ENCODE assay signal across 8 cellular contexts in the genomic region with DNA sequence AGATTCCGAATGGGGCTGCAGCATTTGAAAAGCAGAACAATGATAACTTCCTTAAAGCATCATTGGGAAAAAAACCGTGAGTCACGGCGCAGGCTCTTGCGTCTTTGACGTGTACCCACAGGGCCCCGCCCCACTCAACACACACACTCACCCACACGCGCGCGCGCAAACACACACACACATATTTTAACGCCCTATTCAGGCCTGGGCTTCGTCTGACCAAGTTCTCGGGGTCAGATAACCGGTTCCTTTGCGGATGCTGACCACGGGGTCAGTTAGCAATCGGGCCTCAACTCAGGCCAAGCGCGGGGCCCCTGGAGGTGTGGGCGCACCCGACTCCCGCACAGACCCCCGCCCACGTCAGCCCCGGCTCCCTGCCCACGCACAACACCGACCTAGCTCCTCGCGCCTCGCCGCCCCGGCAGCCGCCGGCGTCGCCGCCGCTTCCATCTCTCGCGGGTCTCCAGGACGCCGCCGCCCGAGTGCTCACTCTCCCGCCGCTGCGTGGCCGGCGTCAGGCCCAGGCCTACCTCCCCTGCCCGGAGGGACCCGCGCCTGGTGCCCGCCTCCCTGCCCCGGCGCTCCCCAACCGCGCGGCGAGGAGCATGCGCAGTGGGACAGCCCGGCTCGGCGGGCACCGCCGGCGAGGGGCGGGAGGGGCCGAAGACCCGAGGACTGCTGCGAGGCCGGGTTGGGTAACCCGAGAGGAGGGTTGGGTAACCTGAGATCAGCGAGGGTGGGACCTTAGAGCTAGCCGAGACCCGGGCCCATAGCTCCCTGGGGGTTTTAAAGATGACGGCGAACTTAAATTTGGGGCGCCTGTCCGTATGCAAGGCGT. TPM values are rescaled to one million over a fixed set of nuclear protein-coding genes. Genes with fewer than 3 reads are reported as not detected.
A peak's percentile ranks its signal among the peaks of the same experiment; 100 is the strongest.
DNase-seq lines count a peak whose midpoint lies in the region; ATAC-seq and TF ChIP-seq lines count a peak whose summit lies in the region.

A gene (minus strand): TSS at position 609 of the 838 bp plus-strand sequence. CDS start 159 bp downstream, at position 450.

- DNase-seq in GM12864 (ENCODE audit: low read depth) (peak; percentile 87), NCI-H1105 treated with DMSO at 0.1 percent for 48 hours (lab: John Stamatoyannopoulos, UW) (peak; percentile 92), SW 1271 (lab: John Stamatoyannopoulos, UW) (peak; percentile 88 to 93), heart left ventricle (peak; percentile 87 to 94 (median 92)), pons (ENCODE audit: low spot score) (peak; percentile 89), transverse colon (peak; percentile 93)

- TF ChIP-seq POLR2A in heart left ventricle (IDR thresholded peaks at IDR 0.05) (peak in 1 of 2 donors; percentile 65), transverse colon (IDR thresholded peaks at IDR 0.05) (peak; percentile 76)

- TF ChIP-seq CTCF in GM12864 (IDR thresholded peaks at IDR 0.05; ENCODE audit: low read depth, low read length, missing control alignments) (no peak), heart left ventricle (IDR thresholded peaks at IDR 0.05) (no peak), transverse colon (IDR thresholded peaks at IDR 0.05) (no peak)

- TF ChIP-seq EP300 in transverse colon (IDR thresholded peaks at IDR 0.05; ENCODE audit: low read depth): no peak

- 0 to 1% (median 0%) methylated on average over 73 to 82 of the region's 82 CpGs for WGBS in adipose tissue, 3 donors
- 1 to 2% (median 1%) methylated on average over 31 to 82 of the region's 82 CpGs for WGBS in heart left ventricle, 4 donors
- 0% methylated on average over 2 to 25 of the region's 82 CpGs for WGBS in transverse colon (ENCODE audit: low coverage in 1 of 2), 2 donors

- H3K27ac ChIP-seq in adipose tissue (ENCODE audit: low read depth, low read length) (peak within 1 kb of the TSS; percentile 30), heart left ventricle (peak within 1 kb of the TSS; percentile 79 to 98 (median 92)), transverse colon (peak within 1 kb of the TSS; percentile 92 to 97 (median 96))

- intact Hi-C loops in heart left ventricle (cut with DNase I) (no loop called here), transverse colon (cut with DNase I; ENCODE audit: low total_unique reads) (no loop called here)

- in situ Hi-C loops in transverse colon (cut with MboI; ENCODE audit: low pct_ligation_motif_present in 1 of 4, low pct_unique_long_range_greater_than_20kb in 1 of 4, low sequenced_read_pairs in 3 of 4): no loop called here

- H3K4me1 ChIP-seq in heart left ventricle (peaks cover 0 to 35% (median 1%) of the 10 kb centered on the region in 12 donors), transverse colon (peaks cover 0 to 12% (median 3%) of the 10 kb centered on the region in 4 donors)

- H3K36me3 ChIP-seq in heart left ventricle (no peaks in the 10 kb centered on the region), transverse colon (no peaks in the 10 kb centered on the region)

- ATAC-seq in HG02642 (IDR thresholded peaks at IDR 0.05; ENCODE audit: poor library complexity, unreplicated experiment) (peak; percentile 94), heart left ventricle (peak; percentile 89 to 99 (median 98))

- H3K27me3 ChIP-seq in heart left ventricle (no peaks in the 10 kb centered on the region), transverse colon (no peaks in the 10 kb centered on the region)

- peak within 1 kb of the TSS; percentile 73 for H3K4me3 ChIP-seq in GM12864 (ENCODE audit: low read depth, low read length)
- H3K4me3 ChIP-seq in heart left ventricle: peak within 1 kb of the TSS; percentile 67 to 87 (median 80)
- peak within 1 kb of the TSS; percentile 72 to 84 (median 83) for H3K4me3 ChIP-seq in transverse colon

- H3K9me3 ChIP-seq in heart left ventricle (no peaks in the 10 kb centered on the region), transverse colon (no peaks in the 10 kb centered on the region)

RNA-seq across cellular contexts. Expression of the gene that starts here (rescaled TPM):
- 1 to 10 TPM; 2.7 to 6.2 (median 5.1) TPM for polyA plus RNA-seq in adipose tissue
- total RNA-seq in heart left ventricle: 10 to 100 TPM in 2 of 9 donors, 1 to 10 TPM in 7; 4.4 to 15.0 (median 7.4) TPM
- polyA plus RNA-seq in heart left ventricle: 10 to 100 TPM in 1 of 2 donors, 1 to 10 TPM in 1; 2.6 to 22.4 TPM
- 10 to 100 TPM; 11.7 to 90.5 (median 31.7) TPM for total RNA-seq in transverse colon

Comparison
In these comparisons a context has a peak if more than half of its experiments do, and no peak if none do; other contexts are left out.
1. Peak in every context shown above with its lines: DNase-seq, ATAC-seq, H3K4me3 ChIP-seq and H3K27ac ChIP-seq.
2. H3K27ac ChIP-seq: peak in every context shown above with its lines; median percentile 96 in transverse colon; 92 in heart left ventricle; 30 in adipose tissue.